9 cellular contexts compared by ENCODE assay signal in the genomic region with DNA sequence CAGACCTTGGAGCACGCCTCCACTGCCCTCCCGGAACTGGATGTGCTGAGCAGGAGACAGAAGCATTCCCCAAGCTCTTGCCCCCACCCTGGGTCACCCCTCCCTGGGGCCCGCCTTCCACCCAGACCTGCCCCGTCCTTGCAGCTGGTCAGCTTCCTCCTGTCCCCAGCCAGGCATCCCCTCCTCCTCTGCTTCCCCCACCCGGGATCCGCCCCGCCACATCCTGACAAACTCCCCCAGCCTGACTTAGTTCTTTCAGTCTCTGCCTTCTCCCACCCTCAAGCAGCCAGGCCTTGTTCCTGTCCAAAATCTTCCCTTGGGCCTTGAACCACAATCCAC. TPM values are rescaled to one million over a fixed set of nuclear protein-coding genes. Genes with fewer than 3 reads are reported as not detected.
DNase-seq lines count a peak whose midpoint lies in the region; ATAC-seq, FAIRE-seq and TF ChIP-seq lines count a peak whose summit lies in the region.
"Had no signal": no experiment of that assay in that cellular context is flagged by ENCODE, and none has a peak within 500 bp of the region (broad histone marks: within the 10 kb centered on the region; RNA-seq: fewer than 3 reads in every experiment).

No MANE protein-coding gene starts in this region.

- WGBS in SK-N-SH (ENCODE audit: low lambda C conversion rate), result 60% methylated on average over 3 of the region's 7 CpGs

- no peaks in the 10 kb centered on the region for H3K9me3 ChIP-seq in SK-N-SH

- no peak for DNase-seq in GM12891 (ENCODE audit: insufficient read length, low spot score)
- no peak for DNase-seq in SK-N-SH
- peak; percentile 65 for DNase-seq in glomerular visceral epithelial cell (ENCODE audit: extremely low spot score)
- peak; percentile 94 for DNase-seq in posterior vena cava (ENCODE audit: low spot score)
- no peak for DNase-seq in foreskin keratinocyte

- peaks cover 3 to 7% of the 10 kb centered on the region in 2 experiments for H3K36me3 ChIP-seq in SK-N-SH (replicated peaks in 1 of 2; ENCODE audit: control insufficient read depth in 1 of 2, insufficient read depth in 2 of 2, low read length in 1 of 2)

- no peak for TF ChIP-seq CTCF in SK-N-SH (IDR thresholded peaks at IDR 0.05)
- no peak for TF ChIP-seq CTCF in foreskin keratinocyte (conservative IDR thresholded peaks at IDR 0.05)

- TF ChIP-seq POLR2A in GM12891 (IDR thresholded peaks at IDR 0.05; ENCODE audit: low read depth, low read length), result no peak

- ATAC-seq in GM19467 (IDR thresholded peaks at IDR 0.05; ENCODE audit: unreplicated experiment), result no peak
- no peak for ATAC-seq in GM18867 (IDR thresholded peaks at IDR 0.05; ENCODE audit: unreplicated experiment)
- ATAC-seq in foreskin keratinocyte, result no peak
- ATAC-seq in HG03135 (IDR thresholded peaks at IDR 0.05; ENCODE audit: unreplicated experiment), result no peak

- H3K79me2 ChIP-seq in SK-N-SH (ENCODE audit: insufficient read depth), result peaks cover 33% of the 10 kb centered on the region

- no peaks in the 10 kb centered on the region for H3K9me2 ChIP-seq in SK-N-SH

- no peak for TF ChIP-seq EP300 in SK-N-SH (IDR thresholded peaks at IDR 0.05; ENCODE audit: borderline replicate concordance in 1 of 2, low read depth in 1 of 2, low read length in 1 of 2)

- H3K4me2 ChIP-seq in SK-N-SH, result peak overlapping the region; percentile 62; the same call in 1 of the 2 replicates
- H3K4me2 ChIP-seq: PC-9 had no signal

- H3K4me1 ChIP-seq in SK-N-SH (ENCODE audit: control insufficient read depth in 1 of 2, insufficient read depth in 2 of 2, low read depth in 1 of 2, low read length in 1 of 2) (peaks cover 24 to 37% of the 10 kb centered on the region in 2 experiments; a peak in 3 of 4 replicates), foreskin keratinocyte (peaks cover 12% of the 10 kb centered on the region)

- CTCF ChIA-PET in SK-N-SH (lab: Yijun Ruan, JAX), result interaction anchor here (0.9 kb wide), 1 partner anchor 57 kb away, joined by 3 read pairs; no protein-coding TSS in a partner anchor

- peaks cover 7% of the 10 kb centered on the region for H4K20me1 ChIP-seq in SK-N-SH (ENCODE audit: insufficient read depth)

- peaks cover 21% of the 10 kb centered on the region for H3F3A ChIP-seq in SK-N-SH (replicated peaks; ENCODE audit: insufficient read depth)

- no peak for TF ChIP-seq RAD21 in SK-N-SH (IDR thresholded peaks at IDR 0.05; ENCODE audit: low read length)

- no peak overlapping the region for H2AFZ ChIP-seq in SK-N-SH (ENCODE audit: low read depth)
- H2AFZ ChIP-seq: PC-9 had no signal

- H3K9ac ChIP-seq in SK-N-SH, result no peak overlapping the region

- H3K4me3 ChIP-seq in SK-N-SH (ENCODE audit: low read depth in 2 of 2, low read length in 1 of 2), result no peak overlapping the region
- H3K4me3 ChIP-seq: PC-9 had no signal

- POLR2A ChIA-PET in SK-N-SH (lab: Yijun Ruan, JAX), result no interaction called here

- FAIRE-seq in GM12891 (lab: Jason Lieb, UNC), result peak; percentile 75

- H3K27me3 ChIP-seq in SK-N-SH (ENCODE audit: insufficient read depth) (no peaks in the 10 kb centered on the region), foreskin keratinocyte (no peaks in the 10 kb centered on the region)

- intact Hi-C loops in posterior vena cava (cut with DNase I), result no loop called here

- H3K27ac ChIP-seq in SK-N-SH (ENCODE audit: low read depth in 2 of 2, low read length in 1 of 2) (peak overlapping the region; percentile 72 to 85), foreskin keratinocyte (no peak overlapping the region)
- H3K27ac ChIP-seq: PC-9 had no signal

TF ChIP-seq in GM12891, 5 proteins besides CTCF, POLR2A, EP300 and RAD21:
- TF ChIP-seq TAF1 (IDR thresholded peaks at IDR 0.05; ENCODE audit: low read depth, low read length) (no peak), PAX5 (IDR thresholded peaks at IDR 0.05; ENCODE audit: insufficient read depth, low read length, severe bottlenecking) (no peak), SPI1 (IDR thresholded peaks at IDR 0.05; ENCODE audit: low read depth, low read length) (no peak), POLR2AphosphoS5 (IDR thresholded peaks at IDR 0.05; ENCODE audit: low read depth, low read length) (no peak), POU2F2 (IDR thresholded peaks at IDR 0.05; ENCODE audit: low read depth, low read length) (no peak)

TF ChIP-seq in SK-N-SH, 30 proteins besides CTCF, POLR2A, EP300 and RAD21 (continues in another document):
- no peak for TF ChIP-seq IRF3 (IDR thresholded peaks at IDR 0.05; ENCODE audit: low read depth, low read length)
- TF ChIP-seq ELF1 (IDR thresholded peaks at IDR 0.05), result no peak
- TF ChIP-seq FOSL2 (IDR thresholded peaks at IDR 0.05; ENCODE audit: borderline replicate concordance, low read depth), result no peak
- no peak for TF ChIP-seq POLR2AphosphoS5 (IDR thresholded peaks at IDR 0.05; ENCODE audit: low read depth, low read length)
- TF ChIP-seq GATA2 (CRISPR knock-in tag; IDR thresholded peaks at IDR 0.05), result no peak
- no peak for TF ChIP-seq TEAD4 (IDR thresholded peaks at IDR 0.05; ENCODE audit: borderline replicate concordance, insufficient read depth)
- TF ChIP-seq MAX (IDR thresholded peaks at IDR 0.05; ENCODE audit: low read depth), result no peak
- no peak for TF ChIP-seq TAF1 (IDR thresholded peaks at IDR 0.05; ENCODE audit: borderline replicate concordance, low read depth, low read length)
- TF ChIP-seq FOXM1 (IDR thresholded peaks at IDR 0.05; ENCODE audit: low read depth), result no peak
- no peak for TF ChIP-seq JUND (IDR thresholded peaks at IDR 0.05)
- TF ChIP-seq TCF12 (IDR thresholded peaks at IDR 0.05), result no peak
- TF ChIP-seq, protein P1, sequence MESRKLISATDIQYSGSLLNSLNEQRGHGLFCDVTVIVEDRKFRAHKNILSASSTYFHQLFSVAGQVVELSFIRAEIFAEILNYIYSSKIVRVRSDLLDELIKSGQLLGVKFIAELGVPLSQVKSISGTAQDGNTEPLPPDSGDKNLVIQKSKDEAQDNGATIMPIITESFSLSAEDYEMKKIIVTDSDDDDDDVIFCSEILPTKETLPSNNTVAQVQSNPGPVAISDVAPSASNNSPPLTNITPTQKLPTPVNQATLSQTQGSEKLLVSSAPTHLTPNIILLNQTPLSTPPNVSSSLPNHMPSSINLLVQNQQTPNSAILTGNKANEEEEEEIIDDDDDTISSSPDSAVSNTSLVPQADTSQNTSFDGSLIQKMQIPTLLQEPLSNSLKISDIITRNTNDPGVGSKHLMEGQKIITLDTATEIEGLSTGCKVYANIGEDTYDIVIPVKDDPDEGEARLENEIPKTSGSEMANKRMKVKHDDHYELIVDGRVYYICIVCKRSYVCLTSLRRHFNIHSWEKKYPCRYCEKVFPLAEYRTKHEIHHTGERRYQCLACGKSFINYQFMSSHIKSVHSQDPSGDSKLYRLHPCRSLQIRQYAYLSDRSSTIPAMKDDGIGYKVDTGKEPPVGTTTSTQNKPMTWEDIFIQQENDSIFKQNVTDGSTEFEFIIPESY (IDR thresholded peaks at IDR 0.05; ENCODE audit: borderline replicate concordance, low read depth), result no peak

RNA-seq across cellular contexts. Expression of gene PLXNB2, which starts 1.1 kb away (rescaled TPM):
- 57.5 TPM for polyA plus RNA-seq in GM12891 (2012; ENCODE audit: low read depth, missing spikeins)
- polyA plus RNA-seq in SK-N-SH (2012; rRNA removed), result 85.8 and 108 TPM in 2 replicates
- polyA plus RNA-seq in SK-N-SH (2012; cell fraction: cytosol; rRNA removed), result 38.1 and 61.2 TPM in 2 replicates
- polyA plus RNA-seq in SK-N-SH (2012; cell fraction: nucleus; rRNA removed), result 385 and 523 TPM in 2 replicates
- 100 to 1,000 TPM; 108 to 125 TPM for total RNA-seq in posterior vena cava
- 109 TPM in 2 replicates for total RNA-seq in foreskin keratinocyte
- 81.8 and 96.0 TPM in 2 replicates for polyA plus RNA-seq in foreskin keratinocyte

RNA-seq across cellular contexts. Expression of gene DENND6B, which starts 18.2 kb away (rescaled TPM):
- polyA plus RNA-seq in GM12891 (2012; ENCODE audit: low read depth, missing spikeins), result 12.4 TPM
- polyA plus RNA-seq in SK-N-SH (2012; rRNA removed) (5.6 and 5.8 TPM in 2 replicates), foreskin keratinocyte (0.45 and 1.0 TPM in 2 replicates)
- polyA plus RNA-seq in SK-N-SH (2012; cell fraction: cytosol; rRNA removed), result 1.2 and 2.3 TPM in 2 replicates
- 27.5 and 30.6 TPM in 2 replicates for polyA plus RNA-seq in SK-N-SH (2012; cell fraction: nucleus; rRNA removed)
- total RNA-seq in posterior vena cava (1 to 10 TPM; 2.1 to 2.5 TPM), foreskin keratinocyte (0.42 and 0.54 TPM in 2 replicates)

RNA-seq across cellular contexts. Expression of gene PPP6R2, which starts 34.6 kb away (rescaled TPM):
- polyA plus RNA-seq in GM12891 (2012; ENCODE audit: low read depth, missing spikeins), result 22.9 TPM
- polyA plus RNA-seq in SK-N-SH (2012; rRNA removed) (45.1 and 45.7 TPM in 2 replicates), foreskin keratinocyte (25.7 and 26.2 TPM in 2 replicates)
- polyA plus RNA-seq in SK-N-SH (2012; cell fraction: cytosol; rRNA removed), result 19.7 and 29.4 TPM in 2 replicates
- polyA plus RNA-seq in SK-N-SH (2012; cell fraction: nucleus; rRNA removed), result 132 and 167 TPM in 2 replicates
- total RNA-seq in posterior vena cava (10 to 100 TPM; 35.3 to 36.0 TPM), foreskin keratinocyte (34.2 and 34.7 TPM in 2 replicates)

RNA-seq across cellular contexts. Expression of gene MAPK11, which starts 38.4 kb away (rescaled TPM):
- 4.8 TPM for polyA plus RNA-seq in GM12891 (2012; ENCODE audit: low read depth, missing spikeins)
- polyA plus RNA-seq in SK-N-SH (2012; rRNA removed), result 36.0 and 38.3 TPM in 2 replicates
- 9.2 and 14.0 TPM in 2 replicates for polyA plus RNA-seq in SK-N-SH (2012; cell fraction: cytosol; rRNA removed)
- polyA plus RNA-seq in SK-N-SH (2012; cell fraction: nucleus; rRNA removed), result 182 and 260 TPM in 2 replicates
- total RNA-seq in posterior vena cava, result 10 to 100 TPM; 11.5 to 11.6 TPM
- 4.6 and 6.3 TPM in 2 replicates for total RNA-seq in foreskin keratinocyte
- polyA plus RNA-seq in foreskin keratinocyte, result 6.1 and 8.5 TPM in 2 replicates

RNA-seq across cellular contexts. Expression of gene MAPK12, which starts 47.1 kb away (rescaled TPM):
- polyA plus RNA-seq in GM12891 (2012; ENCODE audit: low read depth, missing spikeins), result 11.3 TPM
- polyA plus RNA-seq in SK-N-SH (2012; rRNA removed) (118 TPM in 2 replicates), foreskin keratinocyte (15.0 and 25.3 TPM in 2 replicates)
- 43.8 and 58.3 TPM in 2 replicates for polyA plus RNA-seq in SK-N-SH (2012; cell fraction: cytosol; rRNA removed)
- 480 and 590 TPM in 2 replicates for polyA plus RNA-seq in SK-N-SH (2012; cell fraction: nucleus; rRNA removed)
- total RNA-seq in posterior vena cava (10 to 100 TPM; 10.4 to 13.2 TPM), foreskin keratinocyte (13.8 and 20.4 TPM in 2 replicates)

Comparison
In these comparisons a context has a peak if more than half of its experiments do, and no peak if none do; other contexts are left out.
1. DNase-seq: peak in glomerular visceral epithelial cell (single experiment) and posterior vena cava (single experiment); none in GM12891 (single experiment), SK-N-SH (single experiment) and foreskin keratinocyte (0 of 2).